ENCODE assay signal across 8 cellular contexts in the genomic region with DNA sequence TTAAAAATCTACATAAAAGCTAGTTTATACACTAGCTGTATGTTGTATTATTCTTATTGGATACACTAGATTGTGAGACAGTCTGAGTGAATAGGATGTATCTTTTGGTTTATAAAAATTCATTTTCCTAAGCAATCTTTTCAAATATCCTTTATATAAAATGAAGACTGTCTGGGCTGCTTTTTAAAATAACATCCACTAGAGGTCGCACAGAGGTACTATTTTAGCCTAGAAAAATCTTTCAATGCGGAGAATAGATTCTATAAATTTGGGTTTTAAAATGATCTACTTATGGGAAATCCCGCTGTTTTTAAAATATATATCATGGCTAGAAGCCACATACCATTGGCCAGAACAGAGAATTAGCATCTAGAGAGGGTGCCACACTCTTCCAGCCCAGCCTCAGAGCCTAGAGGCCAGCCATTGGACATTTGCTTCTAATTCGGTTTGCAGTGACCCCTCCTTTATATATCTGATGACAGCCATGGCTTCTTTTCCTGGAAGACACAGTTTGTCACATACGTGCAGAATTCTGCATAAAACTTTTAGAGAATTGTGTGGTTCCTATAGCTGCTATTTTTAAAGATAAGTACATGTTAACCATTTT. TPM values are rescaled to one million over a fixed set of nuclear protein-coding genes. Genes with fewer than 3 reads are reported as not detected.
A peak's percentile ranks its signal among the peaks of the same experiment; 100 is the strongest.
DNase-seq lines count a peak whose midpoint lies in the region; ATAC-seq and TF ChIP-seq lines count a peak whose summit lies in the region.

No MANE protein-coding gene starts in this region.

- H3K4me3 Mint-ChIP-seq in activated CD4-positive, alpha-beta T cell treated with anti-CD3 and anti-CD28 coated beads for 36 hours: no peak overlapping the region

- DNase-seq in activated CD4-positive, alpha-beta T cell treated with anti-CD3 and anti-CD28 coated beads for 36 hours: no peak
- DNase-seq in activated CD4-positive, alpha-beta T cell treated with anti-CD3 and anti-CD28 coated beads, Interleukin-2, amount 50 U/mL, for 1 hour: no peak
- peak; percentile 15 for DNase-seq in Jurkat, Clone E6-1 (ENCODE audit: low read depth, low spot score)
- DNase-seq in SK-N-DZ (ENCODE audit: low spot score): peak; percentile 31
- peak in 1 of 2 donors; percentile 66 for DNase-seq in foreskin fibroblast
- DNase-seq in sciatic nerve (ENCODE audit: low spot score): no peak

- H3K36me3 Mint-ChIP-seq in activated CD4-positive, alpha-beta T cell treated with anti-CD3 and anti-CD28 coated beads for 36 hours (ENCODE audit: low read depth): no peaks in the 10 kb centered on the region

- TF ChIP-seq CTCF in foreskin fibroblast (IDR thresholded peaks at IDR 0.05; ENCODE audit: low read depth, low read length): peak; percentile 50

- peak; percentile 30 for ATAC-seq in activated CD4-positive, alpha-beta T cell treated with anti-CD3 and anti-CD28 coated beads for 36 hours
- ATAC-seq in sciatic nerve (peak; percentile 41), GM21529 (IDR thresholded peaks at IDR 0.05; ENCODE audit: unreplicated experiment) (no peak), GM18870 (IDR thresholded peaks at IDR 0.05; ENCODE audit: unreplicated experiment) (no peak)

- H3K4me3 ChIP-seq in Jurkat, Clone E6-1 (ENCODE audit: low read length): no peak overlapping the region
- H3K4me3 ChIP-seq in foreskin fibroblast (ENCODE audit: low read depth in 1 of 2, low read length in 2 of 2): no peak overlapping the region

- H3K27ac Mint-ChIP-seq in activated CD4-positive, alpha-beta T cell treated with anti-CD3 and anti-CD28 coated beads for 36 hours: no peak overlapping the region

- H3K9me3 Mint-ChIP-seq in activated CD4-positive, alpha-beta T cell treated with anti-CD3 and anti-CD28 coated beads for 36 hours (ENCODE audit: low read depth): no peaks in the 10 kb centered on the region

- CTCF ChIA-PET in activated CD4-positive, alpha-beta T cell treated with anti-CD3 and anti-CD28 coated beads for 36 hours (lab: Charles Lee): interaction anchor here (0.5 to 3.0 kb wide), 17 partner anchors 8 to 408 kb away, joined by 3 to 11 read pairs (median 4); no protein-coding TSS in a partner anchor

- intact Hi-C loops in activated CD4-positive, alpha-beta T cell treated with anti-CD3 and anti-CD28 coated beads for 36 hours (cut with DNase I, micrococcal nuclease): loop anchor here (1.0 to 5.0 kb wide), 4 partner anchors 84 to 1908 kb away; no protein-coding TSS in a partner anchor
- intact Hi-C loops in sciatic nerve (cut with DNase I): no loop called here

- POLR2A ChIA-PET in activated CD4-positive, alpha-beta T cell treated with anti-CD3 and anti-CD28 coated beads for 36 hours (lab: Charles Lee): no interaction called here

- peaks cover 12% of the 10 kb centered on the region for H3K27me3 Mint-ChIP-seq in activated CD4-positive, alpha-beta T cell treated with anti-CD3 and anti-CD28 coated beads for 36 hours

- no peaks in the 10 kb centered on the region for H3K4me1 Mint-ChIP-seq in activated CD4-positive, alpha-beta T cell treated with anti-CD3 and anti-CD28 coated beads for 36 hours

RNA-seq across cellular contexts. Expression of gene C11orf97, which starts 7.3 kb away (rescaled TPM):
- not detected for total RNA-seq in activated CD4-positive, alpha-beta T cell treated with anti-CD3 and anti-CD28 coated beads for 36 hours
- not detected for polyA plus RNA-seq in Jurkat, Clone E6-1 (2012; ENCODE audit: insufficient read depth, insufficient read length)
- not detected in 2 replicates for polyA plus RNA-seq in SK-N-DZ (2014; cell fraction: cytosol; rRNA removed)
- polyA plus RNA-seq in SK-N-DZ (2014; cell fraction: nucleus; rRNA removed): not detected in 2 replicates
- total RNA-seq in sciatic nerve: not detected

RNA-seq across cellular contexts. Expression of gene FUT4, which starts 24.1 kb away (rescaled TPM):
- total RNA-seq in activated CD4-positive, alpha-beta T cell treated with anti-CD3 and anti-CD28 coated beads for 36 hours: 1 to 10 TPM; 4.4 to 4.9 TPM
- polyA plus RNA-seq in Jurkat, Clone E6-1 (2012; ENCODE audit: insufficient read depth, insufficient read length): 6.6 TPM
- 1.3 TPM in 2 replicates for polyA plus RNA-seq in SK-N-DZ (2014; cell fraction: cytosol; rRNA removed)
- 0.76 and 1.5 TPM in 2 replicates for polyA plus RNA-seq in SK-N-DZ (2014; cell fraction: nucleus; rRNA removed)
- 7.2 TPM for total RNA-seq in sciatic nerve

RNA-seq across cellular contexts. Expression of gene ANKRD49, which starts 25.8 kb away (rescaled TPM):
- 10 to 100 TPM; 20.8 to 22.4 TPM for total RNA-seq in activated CD4-positive, alpha-beta T cell treated with anti-CD3 and anti-CD28 coated beads for 36 hours
- polyA plus RNA-seq in Jurkat, Clone E6-1 (2012; ENCODE audit: insufficient read depth, insufficient read length): 24.8 TPM
- 56.0 and 70.6 TPM in 2 replicates for polyA plus RNA-seq in SK-N-DZ (2014; cell fraction: cytosol; rRNA removed)
- polyA plus RNA-seq in SK-N-DZ (2014; cell fraction: nucleus; rRNA removed): 82.7 and 88.3 TPM in 2 replicates
- 14.1 TPM for total RNA-seq in sciatic nerve

RNA-seq across cellular contexts. Expression of gene MRE11, which starts 25.9 kb away (rescaled TPM):
- total RNA-seq in activated CD4-positive, alpha-beta T cell treated with anti-CD3 and anti-CD28 coated beads for 36 hours: 10 to 100 TPM; 36.8 to 51.3 TPM
- 34.2 TPM for polyA plus RNA-seq in Jurkat, Clone E6-1 (2012; ENCODE audit: insufficient read depth, insufficient read length)
- polyA plus RNA-seq in SK-N-DZ (2014; cell fraction: cytosol; rRNA removed): 40.7 and 49.3 TPM in 2 replicates
- polyA plus RNA-seq in SK-N-DZ (2014; cell fraction: nucleus; rRNA removed): 32.1 and 34.0 TPM in 2 replicates
- total RNA-seq in sciatic nerve: 30.7 TPM

RNA-seq across cellular contexts. Expression of gene PIWIL4, which starts 47.6 kb away (rescaled TPM):
- total RNA-seq in activated CD4-positive, alpha-beta T cell treated with anti-CD3 and anti-CD28 coated beads for 36 hours: under 1 TPM; 0.37 to 0.48 TPM
- polyA plus RNA-seq in Jurkat, Clone E6-1 (2012; ENCODE audit: insufficient read depth, insufficient read length): 0.31 TPM
- polyA plus RNA-seq in SK-N-DZ (2014; cell fraction: cytosol; rRNA removed): 0.14 and 0.41 TPM in 2 replicates
- 0.07 and 0.35 TPM in 2 replicates for polyA plus RNA-seq in SK-N-DZ (2014; cell fraction: nucleus; rRNA removed)
- total RNA-seq in sciatic nerve: 7.8 TPM

Comparison
In these comparisons a context has a peak if more than half of its experiments do, and no peak if none do; other contexts are left out.
1. ATAC-seq: peak in activated CD4-positive, alpha-beta T cell treated with anti-CD3 and anti-CD28 coated beads for 36 hours (single experiment) and sciatic nerve (single experiment); none in GM21529 (single experiment) and GM18870 (single experiment).
2. DNase-seq: peak in Jurkat, Clone E6-1 (single experiment) and SK-N-DZ (single experiment); none in activated CD4-positive, alpha-beta T cell treated with anti-CD3 and anti-CD28 coated beads for 36 hours (single experiment), activated CD4-positive, alpha-beta T cell treated with anti-CD3 and anti-CD28 coated beads, Interleukin-2, amount 50 U/mL, for 1 hour (single experiment) and sciatic nerve (single experiment).